In the genomic region with DNA sequence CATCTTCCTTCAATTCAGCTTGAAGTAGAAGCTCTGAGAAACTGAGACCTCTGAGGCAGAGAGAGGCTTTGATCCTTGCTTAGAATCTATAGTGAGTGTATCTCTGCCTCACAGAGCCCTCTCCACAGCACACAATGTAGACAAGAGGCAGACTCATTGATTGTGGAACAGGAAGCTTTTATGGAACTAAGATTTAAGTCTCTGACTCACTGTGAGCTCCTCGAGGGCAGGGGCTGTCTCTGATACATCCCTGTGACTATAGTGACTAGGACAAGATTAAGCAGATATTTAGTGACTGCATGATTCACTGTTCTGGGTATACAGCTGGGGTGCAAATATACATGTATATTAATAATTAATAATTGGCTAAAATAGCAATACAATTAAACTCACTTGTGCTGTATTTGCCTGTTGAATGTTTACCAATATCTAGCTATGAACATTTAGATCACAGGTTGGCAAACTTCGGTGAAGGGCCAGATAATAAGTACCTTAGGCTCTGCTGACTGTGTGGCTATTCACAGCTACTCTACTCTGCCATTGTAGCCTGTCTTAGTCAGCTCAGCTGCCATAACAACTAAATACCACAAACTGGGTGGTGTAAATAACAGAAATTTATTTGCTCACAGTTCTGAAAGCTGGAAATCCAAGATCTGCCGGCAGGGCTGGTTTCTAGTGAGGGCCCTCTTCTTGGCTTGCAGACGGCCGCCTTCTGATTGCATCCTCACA, we compare ENCODE assay signal across 1 cellular context.
TF ChIP-seq lines count a peak whose summit lies in the region.

No MANE protein-coding gene starts in this region.

TF ChIP-seq in A549, 52 proteins besides CTCF, POLR2A, EP300 and RAD21:
- TF ChIP-seq, protein P1, sequence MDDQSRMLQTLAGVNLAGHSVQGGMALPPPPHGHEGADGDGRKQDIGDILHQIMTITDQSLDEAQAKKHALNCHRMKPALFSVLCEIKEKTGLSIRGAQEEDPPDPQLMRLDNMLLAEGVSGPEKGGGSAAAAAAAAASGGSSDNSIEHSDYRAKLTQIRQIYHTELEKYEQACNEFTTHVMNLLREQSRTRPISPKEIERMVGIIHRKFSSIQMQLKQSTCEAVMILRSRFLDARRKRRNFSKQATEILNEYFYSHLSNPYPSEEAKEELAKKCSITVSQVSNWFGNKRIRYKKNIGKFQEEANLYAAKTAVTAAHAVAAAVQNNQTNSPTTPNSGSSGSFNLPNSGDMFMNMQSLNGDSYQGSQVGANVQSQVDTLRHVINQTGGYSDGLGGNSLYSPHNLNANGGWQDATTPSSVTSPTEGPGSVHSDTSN (IDR thresholded peaks at IDR 0.05) = no peak
- no peak for TF ChIP-seq HOXB5 (CRISPR knock-in tag; IDR thresholded peaks at IDR 0.05)
- no peak for TF ChIP-seq NR3C1 (IDR thresholded peaks at IDR 0.05)
- TF ChIP-seq, protein P2, sequence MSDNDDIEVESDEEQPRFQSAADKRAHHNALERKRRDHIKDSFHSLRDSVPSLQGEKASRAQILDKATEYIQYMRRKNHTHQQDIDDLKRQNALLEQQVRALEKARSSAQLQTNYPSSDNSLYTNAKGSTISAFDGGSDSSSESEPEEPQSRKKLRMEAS (IDR thresholded peaks at IDR 0.05) = no peak
- no peak for TF ChIP-seq EHMT2 (IDR thresholded peaks at IDR 0.05; ENCODE audit: low read depth)
- TF ChIP-seq HEYL (CRISPR knock-in tag; IDR thresholded peaks at IDR 0.05) = no peak
- TF ChIP-seq POLR2AphosphoS2 (conservative IDR thresholded peaks at IDR 0.05; ENCODE audit: low read length) = no peak
